In the genomic region with DNA sequence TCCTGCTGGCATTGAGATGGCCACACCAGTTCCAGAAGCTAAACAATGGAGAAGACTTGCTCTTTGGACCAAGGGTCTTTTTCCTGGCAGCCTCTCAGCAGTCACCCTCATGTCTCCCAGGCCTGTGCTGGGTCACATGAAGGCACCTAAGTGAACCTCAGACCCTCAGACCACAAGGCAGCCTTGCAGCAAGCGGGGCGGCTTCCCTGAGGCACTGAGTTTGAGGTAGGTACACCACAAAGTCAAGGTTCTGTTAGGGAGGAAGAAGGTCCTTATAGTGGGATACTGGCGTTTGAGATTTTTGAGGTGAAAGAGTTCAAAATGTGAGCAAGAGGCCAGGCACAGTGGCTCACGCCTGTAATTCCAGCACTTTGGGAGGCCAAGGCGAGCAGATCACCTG, we compare ENCODE assay signal across 21 cellular contexts.
"Had no signal": no experiment of that assay in that cellular context is flagged by ENCODE, and none has a peak within 500 bp of the region (broad histone marks: within the 10 kb centered on the region; RNA-seq: fewer than 3 reads in every experiment).

No MANE protein-coding gene starts in this region.

- H3K27ac Mint-ChIP-seq: IgD-negative memory B cell had no signal

- H3K36me3 Mint-ChIP-seq: IgD-negative memory B cell had no signal

- H3K9me3 Mint-ChIP-seq: IgD-negative memory B cell had no signal

- DNase-seq: Kasumi-1, MM.1S, NCI-H1092 treated with DMSO at 0.1 percent for 48 hours, NCI-H1436, NCI-H187, NCI-H2029, NCI-H2081 treated with DMSO at 0.1 percent for 48 hours, NCI-H2171, NCI-H226, NCI-H446, NCI-H510A, NCI-H524 treated with DMSO at 0.1 percent for 48 hours, NCI-H69, NCI-H774, Right ventricle myocardium superior, RPMI8226 had no signal

- H3K4me3 Mint-ChIP-seq: IgD-negative memory B cell had no signal

- H3K9ac ChIP-seq: KMS-11 had no signal

- H3K27ac ChIP-seq: HL-60, KMS-11 had no signal

- ATAC-seq: K562, SK-N-SH treated with all-trans-retinoic acid at 6 μM for 48 hours had no signal

- H3K4me3 ChIP-seq: K562 had no signal

- H3K4me2 ChIP-seq: KMS-11 had no signal
